17 cellular contexts compared by ENCODE assay signal in genomic region chr3:125624341-125624740, GRCh38.
"Had no signal": no experiment of that assay in that cellular context is flagged by ENCODE, and none has a peak within 500 bp of the region (broad histone marks: within the 10 kb centered on the region; RNA-seq: fewer than 3 reads in every experiment).

No MANE protein-coding gene starts in this region.

- H3K4me1 ChIP-seq: neural progenitor cell, vagina had no signal

- H3K9me3 ChIP-seq: sigmoid colon, tibial artery, vagina had no signal

- H3K4me3 ChIP-seq: lung, neural progenitor cell, sigmoid colon, tibial artery, vagina had no signal

- H2AFZ ChIP-seq: neural progenitor cell had no signal

- DNase-seq: activated CD4-positive, CD25-positive, alpha-beta regulatory T cell treated with anti-CD3 and anti-CD28 coated beads, Interleukin-2, amount 50 U/mL, for 72 hours; activated naive CD4-positive, alpha-beta T cell; activated naive CD8-positive, alpha-beta T cell treated with anti-CD3 and anti-CD28 coated beads, Interleukin-2, amount 10 ng/mL, durations not matched to agents 7 days and 5 days; activated T-cell treated with anti-CD3 and anti-CD28 coated beads for 4 hours; aorta; endodermal cell; hypothalamus; naive B cell; sigmoid colon; stimulated activated CD4-positive, alpha-beta T cell treated with anti-CD3 and anti-CD28 coated beads, Interleukin-12 subunit alpha, Interleukin-12 subunit beta, amount 100 ng/mL, for 4 hours; T-helper 1 cell; T1000; tibial artery had no signal

- H3K4me2 ChIP-seq: neural progenitor cell had no signal

- H3K36me3 ChIP-seq: neural progenitor cell, sigmoid colon, tibial artery, vagina had no signal

- ATAC-seq: stimulated activated effector memory CD8-positive, alpha-beta T cell treated with anti-CD3 and anti-CD28 coated beads, Interleukin-12 subunit alpha, Interleukin-12 subunit beta, amount 100 ng/mL, for 72 hours had no signal

- H3K27me3 ChIP-seq: neural progenitor cell, sigmoid colon, tibial artery, vagina had no signal

- H3K27ac ChIP-seq: neural progenitor cell, vagina had no signal
